Comparison of ENCODE assay signal across 20 cellular contexts in the genomic region with DNA sequence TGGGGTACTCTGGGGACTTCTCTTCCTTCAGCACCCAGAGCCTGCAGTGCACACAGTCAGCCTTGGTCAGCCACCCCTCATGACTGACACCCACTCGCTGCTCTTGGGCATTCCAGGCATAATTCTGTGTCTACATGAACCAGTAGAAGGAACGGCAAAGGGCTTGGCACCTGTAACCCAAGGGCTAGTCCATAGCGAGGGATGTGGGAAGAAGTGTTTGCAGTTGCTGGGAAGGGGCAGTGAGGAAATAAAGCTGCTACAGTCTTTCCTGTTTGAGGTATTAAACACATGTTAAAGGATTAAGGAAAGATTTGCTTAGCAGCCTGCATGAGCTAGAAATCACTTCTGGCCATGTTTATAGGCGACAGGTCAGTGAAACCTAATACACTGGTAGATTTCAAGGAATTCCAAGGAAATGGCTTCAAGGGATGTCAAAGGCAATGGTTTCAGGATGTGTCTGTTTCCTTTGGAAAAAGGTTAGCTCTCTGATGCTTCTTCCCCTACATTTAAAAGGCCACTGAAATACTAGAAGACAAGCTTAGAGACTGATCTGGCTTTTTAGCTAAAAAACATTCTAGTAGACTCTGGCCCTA.
DNase-seq lines count a peak whose midpoint lies in the region; ATAC-seq, FAIRE-seq and TF ChIP-seq lines count a peak whose summit lies in the region.
"Had no signal": no experiment of that assay in that cellular context is flagged by ENCODE, and none has a peak within 500 bp of the region (broad histone marks: within the 10 kb centered on the region; RNA-seq: fewer than 3 reads in every experiment).

No MANE protein-coding gene starts in this region.

- peak; percentile 21 for FAIRE-seq in endothelial cell of umbilical vein (lab: Jason Lieb, UNC)
- FAIRE-seq: GM18507 had no signal

- POLR2A ChIA-PET in endothelial cell of umbilical vein (lab: Charles Lee): no interaction called here

- peak in 6 of 8 donors; percentile 39 to 87 (median 60) for ATAC-seq in heart right ventricle
- ATAC-seq in right cardiac atrium: no peak
- peak; percentile 27 for ATAC-seq in upper lobe of right lung

- no peaks in the 10 kb centered on the region for H3K9me1 ChIP-seq in endothelial cell of umbilical vein (replicated peaks; ENCODE audit: control insufficient read depth, extremely low read depth, insufficient read depth, low read length)

- no TSS peak for BruUV-seq in endothelial cell of umbilical vein (replicated peaks; lab: Mats Ljungman, UMichigan)

- no peak overlapping the region for H3K4me3 Mint-ChIP-seq in nephron
- H3K4me3 Mint-ChIP-seq: CD4-positive, alpha-beta memory T cell had no signal

- no peak for TF ChIP-seq CTCF in heart right ventricle (IDR thresholded peaks at IDR 0.05)
- no peak for TF ChIP-seq CTCF in endothelial cell of umbilical vein (IDR thresholded peaks at IDR 0.05; ENCODE audit: extremely low read depth in 1 of 2, insufficient read depth in 1 of 2, low read depth in 1 of 2, low read length in 2 of 2)
- TF ChIP-seq CTCF in nephron (IDR thresholded peaks at IDR 0.05; ENCODE audit: unreplicated experiment in 3 of 3): no peak
- TF ChIP-seq CTCF in upper lobe of right lung (IDR thresholded peaks at IDR 0.05): no peak
- no peak for TF ChIP-seq CTCF in BE2C (IDR thresholded peaks at IDR 0.05; ENCODE audit: low read depth, low read length)

- CTCF ChIA-PET in endothelial cell of umbilical vein (lab: Charles Lee): interaction anchor here (0.7 to 1.5 kb wide), 8 partner anchors 13 to 322 kb away, joined by 3 to 7 read pairs (median 3); no protein-coding TSS in a partner anchor

- no peaks in the 10 kb centered on the region for H3K27me3 Mint-ChIP-seq in nephron (ENCODE audit: low read depth)
- H3K27me3 Mint-ChIP-seq: CD4-positive, alpha-beta memory T cell had no signal

- DNase-seq in heart right ventricle (no peak), right cardiac atrium (no peak), endothelial cell of umbilical vein (ENCODE audit: low read depth, low spot score) (peak; percentile 88), upper lobe of right lung (no peak), BE2C (no peak), DMS153 (lab: John Stamatoyannopoulos, UW) (no peak), RKO (ENCODE audit: low spot score) (no peak)
- DNase-seq: Calu3; CD4-positive, alpha-beta memory T cell; GDM1; IMR-90; NCI-H1105 treated with DMSO at 0.1 percent for 48 hours; NCI-H187 treated with DMSO at 0.1 percent for 48 hours; NCI-H345; NCI-H526; NK-92 treated with Interleukin-12 subunit alpha and Interleukin-12 subunit beta, amount 100 ng/mL, for 24 hours; SIG-M5 had no signal

- H3K4me3 ChIP-seq in heart right ventricle (no peak overlapping the region), right cardiac atrium (ENCODE audit: low read length) (no peak overlapping the region), endothelial cell of umbilical vein (replicated peaks in 1 of 3; ENCODE audit: insufficient read depth in 1 of 3, low read depth in 1 of 3, low read length in 3 of 3) (no peak overlapping the region), upper lobe of right lung (no peak overlapping the region), BE2C (ENCODE audit: low read depth, low read length) (no peak overlapping the region)

- H3K27me3 ChIP-seq in heart right ventricle: no peaks in the 10 kb centered on the region
- no peaks in the 10 kb centered on the region for H3K27me3 ChIP-seq in right cardiac atrium (ENCODE audit: control insufficient read depth, insufficient read depth)
- no peaks in the 10 kb centered on the region for H3K27me3 ChIP-seq in endothelial cell of umbilical vein (ENCODE audit: control insufficient read depth in 2 of 2, insufficient read depth in 2 of 2, low read length in 2 of 2)
- H3K27me3 ChIP-seq in upper lobe of right lung: no peaks in the 10 kb centered on the region
- H3K27me3 ChIP-seq in BE2C: no peaks in the 10 kb centered on the region

- peaks cover 21% of the 10 kb centered on the region for H3K4me1 Mint-ChIP-seq in nephron

- H3K4me1 ChIP-seq in heart right ventricle: peaks cover 0 to 24% (median 3%) of the 10 kb centered on the region in 9 donors
- no peaks in the 10 kb centered on the region for H3K4me1 ChIP-seq in right cardiac atrium (ENCODE audit: control insufficient read depth, insufficient read depth, low read length)
- peaks cover 3% of the 10 kb centered on the region for H3K4me1 ChIP-seq in endothelial cell of umbilical vein (ENCODE audit: control insufficient read depth, extremely low read depth, insufficient read depth, low read length)
- H3K4me1 ChIP-seq in upper lobe of right lung: no peaks in the 10 kb centered on the region
- no peaks in the 10 kb centered on the region for H3K4me1 ChIP-seq in BE2C

- WGBS in heart right ventricle, 2 donors: 55 to 59% methylated on average over 4 of the region's 4 CpGs
- 66% methylated on average over 4 of the region's 4 CpGs for WGBS in right cardiac atrium

- no peak overlapping the region for H3K4me2 ChIP-seq in endothelial cell of umbilical vein (ENCODE audit: insufficient read depth, low read length)

- intact Hi-C loops in heart right ventricle (cut with DNase I) (no loop called here), right cardiac atrium (cut with DNase I) (no loop called here), endothelial cell of umbilical vein (cut with micrococcal nuclease) (loop anchor here (2.0 kb wide), 1 partner anchor 49 kb away; no protein-coding TSS in a partner anchor), upper lobe of right lung (cut with DNase I) (no loop called here)

- no peaks in the 10 kb centered on the region for H3K36me3 ChIP-seq in heart right ventricle
- H3K36me3 ChIP-seq in endothelial cell of umbilical vein (ENCODE audit: control insufficient read depth in 2 of 2, extremely low read depth in 1 of 2, insufficient read depth in 2 of 2, low read length in 2 of 2): no peaks in the 10 kb centered on the region
- H3K36me3 ChIP-seq in upper lobe of right lung: no peaks in the 10 kb centered on the region
- H3K36me3 ChIP-seq in BE2C: no peaks in the 10 kb centered on the region

- no peak overlapping the region for H3K9ac ChIP-seq in endothelial cell of umbilical vein (replicated peaks; ENCODE audit: extremely low read depth, insufficient read depth, low read length)

- H3K9me3 ChIP-seq in heart right ventricle: no peaks in the 10 kb centered on the region
- no peaks in the 10 kb centered on the region for H3K9me3 ChIP-seq in right cardiac atrium (ENCODE audit: control insufficient read depth, low read length)
- no peaks in the 10 kb centered on the region for H3K9me3 ChIP-seq in endothelial cell of umbilical vein (replicated peaks; ENCODE audit: control insufficient read depth, insufficient read depth, low read length)
- no peaks in the 10 kb centered on the region for H3K9me3 ChIP-seq in upper lobe of right lung
- H3K9me3 ChIP-seq in BE2C: no peaks in the 10 kb centered on the region

- no peaks in the 10 kb centered on the region for H3K9me3 Mint-ChIP-seq in nephron
- H3K9me3 Mint-ChIP-seq: CD4-positive, alpha-beta memory T cell had no signal

- H3K79me2 ChIP-seq in endothelial cell of umbilical vein (ENCODE audit: control insufficient read depth, insufficient read depth, low read length): no peaks in the 10 kb centered on the region

- dilution Hi-C loops in endothelial cell of umbilical vein (cut with MboI; ENCODE audit: extremely low pct_ligation_motif_present, low sequenced_read_pairs): no loop called here

- no peaks in the 10 kb centered on the region for H4K20me1 ChIP-seq in endothelial cell of umbilical vein (replicated peaks; ENCODE audit: control insufficient read depth, extremely low read depth, insufficient read depth, low read length)

- H2AFZ ChIP-seq in endothelial cell of umbilical vein (ENCODE audit: low read depth, low read length): no peak overlapping the region

- no peak for TF ChIP-seq POLR2A in endothelial cell of umbilical vein (IDR thresholded peaks at IDR 0.05; ENCODE audit: low read depth, low read length)

- H3K36me3 Mint-ChIP-seq in nephron (ENCODE audit: low read depth): no peaks in the 10 kb centered on the region

- peak overlapping the region in 1 of 10 donors; percentile 29 for H3K27ac ChIP-seq in heart right ventricle
- H3K27ac ChIP-seq in right cardiac atrium (ENCODE audit: low read length): no peak overlapping the region
- H3K27ac ChIP-seq in endothelial cell of umbilical vein (ENCODE audit: insufficient read depth, low read depth, low read length): no peak overlapping the region
- no peak overlapping the region for H3K27ac ChIP-seq in upper lobe of right lung
- H3K27ac ChIP-seq: 22Rv1 had no signal

- H3K27ac Mint-ChIP-seq in nephron: peak overlapping the region in 2 of 3 experiments; percentile 38 to 62

TF ChIP-seq in endothelial cell of umbilical vein, 7 proteins besides CTCF, POLR2A, EP300 and RAD21:
- TF ChIP-seq FOS (IDR thresholded peaks at IDR 0.05; ENCODE audit: borderline replicate concordance, insufficient read depth, low read length) (no peak), EZH2 (IDR thresholded peaks at IDR 0.05; ENCODE audit: borderline replicate concordance, low read depth, low read length, severe bottlenecking) (no peak), JUN (IDR thresholded peaks at IDR 0.05; ENCODE audit: borderline replicate concordance, insufficient read depth, insufficient read length, low read depth) (no peak), POLR2AphosphoS5 (IDR thresholded peaks at IDR 0.05; ENCODE audit: insufficient read depth, low read depth, low read length) (no peak), GATA2 (IDR thresholded peaks at IDR 0.05; ENCODE audit: insufficient read depth, insufficient read length, low read depth, low read length) (no peak), MYC (IDR thresholded peaks at IDR 0.05; ENCODE audit: low read depth, low read length) (no peak), MAX (IDR thresholded peaks at IDR 0.05; ENCODE audit: insufficient read depth, insufficient read length) (no peak)

Comparison
In these comparisons a context has a peak if more than half of its experiments do, and no peak if none do; other contexts are left out.
1. ATAC-seq: peak in heart right ventricle (6 of 8) and upper lobe of right lung (single experiment); none in right cardiac atrium (0 of 2).